In genomic region chr19:44694184-44694579, GRCh38 we compare ENCODE assay signal across 9 cellular contexts. TPM values are rescaled to one million over a fixed set of nuclear protein-coding genes. Genes with fewer than 3 reads are reported as not detected.
A peak's percentile ranks its signal among the peaks of the same experiment; 100 is the strongest.
DNase-seq lines count a peak whose midpoint lies in the region; ATAC-seq and TF ChIP-seq lines count a peak whose summit lies in the region.
"Had no signal": no experiment of that assay in that cellular context is flagged by ENCODE, and none has a peak within 500 bp of the region (broad histone marks: within the 10 kb centered on the region; RNA-seq: fewer than 3 reads in every experiment).

No MANE protein-coding gene starts in this region.

- CTCF ChIA-PET in AG04450 (lab: Charles Lee): interaction anchor here (0.6 to 1.6 kb wide), 4 partner anchors 18 to 176 kb away, joined by 3 to 5 read pairs (median 3); no protein-coding TSS in a partner anchor
- CTCF ChIA-PET in activated CD8-positive, alpha-beta T cell treated with anti-CD3 and anti-CD28 coated beads for 36 hours (lab: Charles Lee): interaction anchor here (0.7 to 1.5 kb wide), 6 partner anchors 30 to 77 kb away, joined by 3 to 8 read pairs (median 4); no protein-coding TSS in a partner anchor

- peaks cover 30% of the 10 kb centered on the region for H3K4me1 Mint-ChIP-seq in activated CD8-positive, alpha-beta T cell treated with anti-CD3 and anti-CD28 coated beads for 36 hours (ENCODE audit: low read depth)

- intact Hi-C loops in activated CD8-positive, alpha-beta T cell treated with anti-CD3 and anti-CD28 coated beads for 36 hours (cut with micrococcal nuclease): no loop called here

- H3K27ac Mint-ChIP-seq in activated CD8-positive, alpha-beta T cell treated with anti-CD3 and anti-CD28 coated beads for 36 hours: peak overlapping the region; percentile 46

- H3K36me3 ChIP-seq in H7 (replicated peaks; ENCODE audit: control insufficient read depth, insufficient read depth, low read length): no peaks in the 10 kb centered on the region
- H3K36me3 ChIP-seq in kidney epithelial cell (ENCODE audit: control insufficient read depth, insufficient read depth, low read length): no peaks in the 10 kb centered on the region

- POLR2A ChIA-PET in AG04450 (lab: Yijun Ruan, JAX): no interaction called here
- POLR2A ChIA-PET in activated CD8-positive, alpha-beta T cell treated with anti-CD3 and anti-CD28 coated beads for 36 hours (lab: Charles Lee): interaction anchor here (0.6 kb wide), 1 partner anchor 81 kb away, joined by 3 read pairs; no protein-coding TSS in a partner anchor

- H3K27me3 Mint-ChIP-seq in activated CD8-positive, alpha-beta T cell treated with anti-CD3 and anti-CD28 coated beads for 36 hours: peaks cover 4% of the 10 kb centered on the region

- H3K4me3 ChIP-seq in AG04450 (ENCODE audit: low read depth, low read length): no peak overlapping the region
- no peak overlapping the region for H3K4me3 ChIP-seq in H7 (ENCODE audit: insufficient read depth, low read depth, low read length)
- H3K4me3 ChIP-seq in kidney epithelial cell (ENCODE audit: low read depth, low read length): no peak overlapping the region
- H3K4me3 ChIP-seq in coronary artery: no peak overlapping the region

- H3K36me3 Mint-ChIP-seq in activated CD8-positive, alpha-beta T cell treated with anti-CD3 and anti-CD28 coated beads for 36 hours (ENCODE audit: low read depth): no peaks in the 10 kb centered on the region

- no peak overlapping the region for H3K27ac ChIP-seq in AG04450 (ENCODE audit: low read depth, low read length)
- no peak overlapping the region for H3K27ac ChIP-seq in coronary artery

- H3K9me3 Mint-ChIP-seq in activated CD8-positive, alpha-beta T cell treated with anti-CD3 and anti-CD28 coated beads for 36 hours: no peaks in the 10 kb centered on the region

- H3K27me3 ChIP-seq in AG04450 (ENCODE audit: control insufficient read depth, insufficient read depth, low read length) (no peaks in the 10 kb centered on the region), H7 (ENCODE audit: control insufficient read depth, insufficient read depth, low read length) (no peaks in the 10 kb centered on the region), kidney epithelial cell (ENCODE audit: control insufficient read depth, insufficient read depth, low read length) (peaks cover 2% of the 10 kb centered on the region)

- H3K4me3 Mint-ChIP-seq in activated CD8-positive, alpha-beta T cell treated with anti-CD3 and anti-CD28 coated beads for 36 hours: no peak overlapping the region

- ATAC-seq in activated CD8-positive, alpha-beta T cell treated with anti-CD3 and anti-CD28 coated beads for 36 hours: no peak
- ATAC-seq in GM18520 (IDR thresholded peaks at IDR 0.05; ENCODE audit: unreplicated experiment): no peak

- no peak for DNase-seq in AG04450 (ENCODE audit: low read depth, low spot score)
- DNase-seq in H7: peak; percentile 57
- peak; percentile 56 for DNase-seq in activated CD8-positive, alpha-beta T cell treated with anti-CD3 and anti-CD28 coated beads for 36 hours
- DNase-seq in kidney epithelial cell (ENCODE audit: low read depth): no peak
- DNase-seq in coronary artery (ENCODE audit: low spot score): no peak
- DNase-seq in medulla oblongata (ENCODE audit: extremely low spot score): no peak
- no peak for DNase-seq in NCI-H1436 (lab: John Stamatoyannopoulos, UW)
- DNase-seq: NCI-H510A had no signal

- TF ChIP-seq CTCF in AG04450 (IDR thresholded peaks at IDR 0.05; ENCODE audit: low read depth, low read length): peak; percentile 41
- peak; percentile 42 for TF ChIP-seq CTCF in activated CD8-positive, alpha-beta T cell treated with anti-CD3 and anti-CD28 coated beads for 36 hours (IDR thresholded peaks at IDR 0.05)
- peak; percentile 16 for TF ChIP-seq CTCF in kidney epithelial cell (IDR thresholded peaks at IDR 0.05; ENCODE audit: insufficient read depth, low read length, poor library complexity, severe bottlenecking)
- TF ChIP-seq CTCF in coronary artery (IDR thresholded peaks at IDR 0.05): no peak

- no peaks in the 10 kb centered on the region for H3K9me3 ChIP-seq in AG04450 (ENCODE audit: control insufficient read depth, insufficient read depth, low read length)

RNA-seq across cellular contexts. Expression of gene CEACAM16, which starts 4.8 kb away (rescaled TPM):
- polyA plus RNA-seq in AG04450 (2011; rRNA removed): not detected in 2 replicates
- not detected in 2 replicates for polyA minus RNA-seq in AG04450 (2011; rRNA and poly(A)+ RNA removed)
- not detected in 2 replicates for total RNA-seq in H7 (2014; rRNA removed; shearing (Covaris generic))
- not detected for total RNA-seq in activated CD8-positive, alpha-beta T cell treated with anti-CD3 and anti-CD28 coated beads for 36 hours
- not detected in 2 replicates for total RNA-seq in kidney epithelial cell

RNA-seq across cellular contexts. Expression of gene CEACAM19, which starts 22.9 kb away (rescaled TPM):
- 11.3 and 13.8 TPM in 2 replicates for polyA plus RNA-seq in AG04450 (2011; rRNA removed)
- 9.1 and 11.2 TPM in 2 replicates for polyA minus RNA-seq in AG04450 (2011; rRNA and poly(A)+ RNA removed)
- 0.17 and 1.1 TPM in 2 replicates for total RNA-seq in H7 (2014; rRNA removed; shearing (Covaris generic))
- total RNA-seq in activated CD8-positive, alpha-beta T cell treated with anti-CD3 and anti-CD28 coated beads for 36 hours: 1 to 10 TPM in 1 of 2 experiments, under 1 TPM in 1; 0.63 to 1.3 TPM
- 6.4 and 10.5 TPM in 2 replicates for total RNA-seq in kidney epithelial cell

RNA-seq across cellular contexts. Expression of gene PVR, which starts 50.5 kb away (rescaled TPM):
- polyA plus RNA-seq in AG04450 (2011; rRNA removed): 125 and 151 TPM in 2 replicates
- 148 and 175 TPM in 2 replicates for polyA minus RNA-seq in AG04450 (2011; rRNA and poly(A)+ RNA removed)
- 42.3 and 49.0 TPM in 2 replicates for total RNA-seq in H7 (2014; rRNA removed; shearing (Covaris generic))
- total RNA-seq in activated CD8-positive, alpha-beta T cell treated with anti-CD3 and anti-CD28 coated beads for 36 hours: 1 to 10 TPM; 7.4 to 8.3 TPM
- 176 and 210 TPM in 2 replicates for total RNA-seq in kidney epithelial cell

RNA-seq across cellular contexts. Expression of gene BCL3, which starts 54.3 kb away (rescaled TPM):
- polyA plus RNA-seq in AG04450 (2011; rRNA removed): 5.6 and 11.0 TPM in 2 replicates
- 10.0 and 11.3 TPM in 2 replicates for polyA minus RNA-seq in AG04450 (2011; rRNA and poly(A)+ RNA removed)
- 7.3 and 8.3 TPM in 2 replicates for total RNA-seq in H7 (2014; rRNA removed; shearing (Covaris generic))
- total RNA-seq in activated CD8-positive, alpha-beta T cell treated with anti-CD3 and anti-CD28 coated beads for 36 hours: 10 to 100 TPM; 22.8 to 27.7 TPM
- 16.2 and 19.1 TPM in 2 replicates for total RNA-seq in kidney epithelial cell

Comparison
In these comparisons a context has a peak if more than half of its experiments do, and no peak if none do; other contexts are left out.
1. DNase-seq: peak in H7 (single experiment) and activated CD8-positive, alpha-beta T cell treated with anti-CD3 and anti-CD28 coated beads for 36 hours (single experiment); none in AG04450 (single experiment), kidney epithelial cell (single experiment), coronary artery (single experiment), medulla oblongata (single experiment) and NCI-H1436 (single experiment).